ENCODE assay signal across 29 cellular contexts in genomic region chr11:118064956-118065355, GRCh38. TPM values are rescaled to one million over a fixed set of nuclear protein-coding genes. Genes with fewer than 3 reads are reported as not detected.
"Had no signal": no experiment of that assay in that cellular context is flagged by ENCODE, and none has a peak within 500 bp of the region (broad histone marks: within the 10 kb centered on the region; RNA-seq: fewer than 3 reads in every experiment).

No MANE protein-coding gene starts in this region.

- H3K4me1 ChIP-seq: left lung, tibial nerve had no signal

- H3K27me3 ChIP-seq: gastrocnemius medialis, left lung had no signal

- H3K36me3 Mint-ChIP-seq: naive B cell had no signal

- H3K36me3 ChIP-seq: gastrocnemius medialis, left lung, tibial nerve had no signal

- H3K9me3 ChIP-seq: gastrocnemius medialis, left lung, tibial nerve had no signal

- H3K4me3 Mint-ChIP-seq: activated naive CD8-positive, alpha-beta T cell treated with anti-CD3 and anti-CD28 coated beads, Interleukin-2, amount 50 U/mL, for 24 hours; naive B cell; neural crest cell had no signal

- H3K27ac Mint-ChIP-seq: activated naive CD8-positive, alpha-beta T cell treated with anti-CD3 and anti-CD28 coated beads, Interleukin-2, amount 50 U/mL, for 24 hours; naive B cell had no signal

- H3K79me2 ChIP-seq: hepatocyte had no signal

- FAIRE-seq: bronchial epithelial cell, colon, endometrium, urothelium cell line had no signal

- H3K4me3 ChIP-seq: gastrocnemius medialis, hepatocyte, left lung, lung, SK-N-MC, tibial nerve had no signal

- H3K4me2 ChIP-seq: hepatocyte had no signal

- H3K27me3 Mint-ChIP-seq: activated naive CD8-positive, alpha-beta T cell treated with anti-CD3 and anti-CD28 coated beads, Interleukin-2, amount 50 U/mL, for 24 hours had no signal

- H2AFZ ChIP-seq: hepatocyte had no signal

- H3K9me3 Mint-ChIP-seq: activated naive CD8-positive, alpha-beta T cell treated with anti-CD3 and anti-CD28 coated beads, Interleukin-2, amount 50 U/mL, for 24 hours; naive B cell had no signal

- DNase-seq: activated CD4-positive, alpha-beta T cell treated with anti-CD3 and anti-CD28 coated beads for 4 hours; activated CD4-positive, alpha-beta T cell treated with anti-CD3 and anti-CD28 coated beads, Interleukin-2, amount 50 U/mL, for 4 hours; activated CD8-positive, alpha-beta memory T cell treated with anti-CD3 and anti-CD28 coated beads for 24 hours; activated gamma-delta T cell treated with Interleukin-2 at 50 U/mL for 16 hours; activated naive CD4-positive, alpha-beta T cell treated with anti-CD3 and anti-CD28 coated beads, Interleukin-2, amount 50 U/mL, for 16 hours; activated naive CD8-positive, alpha-beta T cell treated with anti-CD3 and anti-CD28 coated beads, Interleukin-2, amount 50 U/mL, for 24 hours; effector CD8-positive, alpha-beta T cell; gastrocnemius medialis; glutamatergic neuron; left lung; naive B cell; occipital lobe; right cardiac atrium; stimulated activated CD4-positive, alpha-beta T cell treated with anti-CD3 and anti-CD28 coated beads, Interleukin-2, amount 100 ng/mL, for 48 hours; stimulated activated naive CD4-positive, alpha-beta T cell treated with Interleukin-2 at 50 U/mL for 16 hours had no signal

- ATAC-seq: activated naive CD8-positive, alpha-beta T cell treated with anti-CD3 and anti-CD28 coated beads, Interleukin-2, amount 50 U/mL, for 24 hours; gastrocnemius medialis; left lung; right cardiac atrium had no signal

- H3K4me1 Mint-ChIP-seq: naive B cell had no signal

- H3K27ac ChIP-seq: epithelial cell of prostate, gastrocnemius medialis, hepatocyte, left lung, SK-N-MC, tibial nerve had no signal

RNA-seq across cellular contexts. Expression of gene TMPRSS4, which starts 11.9 kb away (rescaled TPM):
- total RNA-seq: dermis microvascular lymphatic vessel endothelial cell; neural crest cell; occipital lobe; right cardiac atrium; T-helper 1 cell treated with Interleukin-12 subunit alpha and Interleukin-12 subunit beta and Interleukin-4 antibody, amounts not matched to agents 30 ng/mL and 1 ng/mL, for 36 hours; tibial nerve had no signal
- polyA plus RNA-seq: right cardiac atrium had no signal

RNA-seq across cellular contexts. Expression of gene SMIM35, which starts 21.8 kb away (rescaled TPM):
- total RNA-seq: bronchial epithelial cell, dermis microvascular lymphatic vessel endothelial cell, gastrocnemius medialis, kidney epithelial cell, left lung, neural crest cell, occipital lobe, right cardiac atrium, temporal lobe, tibial nerve had no signal
- polyA plus RNA-seq: hepatocyte, right cardiac atrium had no signal
